In genomic region chr4:1512738-1513660, GRCh38 we compare ENCODE assay signal across 8 cellular contexts.
A peak's percentile ranks its signal among the peaks of the same experiment; 100 is the strongest.
DNase-seq lines count a peak whose midpoint lies in the region; ATAC-seq and TF ChIP-seq lines count a peak whose summit lies in the region.

No MANE protein-coding gene starts in this region.

- H3K27me3 ChIP-seq in NT2/D1 (ENCODE audit: insufficient read depth, insufficient read length) (peaks cover 11% of the 10 kb centered on the region), right atrium auricular region (no peaks in the 10 kb centered on the region), skeletal muscle satellite cell (ENCODE audit: control insufficient read depth, insufficient read depth, low read length) (peaks cover 47% of the 10 kb centered on the region)

- peak overlapping the region; percentile 31 for H3K4me3 ChIP-seq in NT2/D1 (ENCODE audit: insufficient read length, low read depth)
- H3K4me3 ChIP-seq in right atrium auricular region, result peak overlapping the region in 1 of 2 donors; percentile 37
- no peak overlapping the region for H3K4me3 ChIP-seq in skeletal muscle satellite cell (ENCODE audit: low read length)

- peak overlapping the region; percentile 57 for H3K9ac ChIP-seq in NT2/D1 (ENCODE audit: insufficient read length, low read depth)
- no peak overlapping the region for H3K9ac ChIP-seq in skeletal muscle satellite cell (ENCODE audit: low read depth, low read length)

- ATAC-seq in HG03520 (IDR thresholded peaks at IDR 0.05; ENCODE audit: unreplicated experiment) (no peak), GM21423 (IDR thresholded peaks at IDR 0.05; ENCODE audit: unreplicated experiment) (no peak)

- H3K36me3 ChIP-seq in NT2/D1 (ENCODE audit: insufficient read depth, insufficient read length, low read length), result no peaks in the 10 kb centered on the region
- H3K36me3 ChIP-seq in right atrium auricular region, result no peaks in the 10 kb centered on the region
- H3K36me3 ChIP-seq in skeletal muscle satellite cell (ENCODE audit: insufficient read depth, low read length), result no peaks in the 10 kb centered on the region

- H3K27ac ChIP-seq in right atrium auricular region, result peak overlapping the region in 1 of 2 donors; percentile 21

- H3K9me3 ChIP-seq in NT2/D1 (ENCODE audit: insufficient read depth, low read length), result no peaks in the 10 kb centered on the region; the same call in 1 of the 2 replicates
- no peaks in the 10 kb centered on the region for H3K9me3 ChIP-seq in right atrium auricular region
- H3K9me3 ChIP-seq in skeletal muscle satellite cell (replicated peaks; ENCODE audit: low read length), result no peaks in the 10 kb centered on the region

- peak overlapping the region; percentile 37 for H3K4me2 ChIP-seq in skeletal muscle satellite cell (ENCODE audit: low read length)

- TF ChIP-seq CTCF in right atrium auricular region (IDR thresholded peaks at IDR 0.05), result peak; percentile 63 to 74

- H3K4me1 ChIP-seq in NT2/D1 (ENCODE audit: insufficient read depth, insufficient read length) (peaks cover 3% of the 10 kb centered on the region), right atrium auricular region (peaks cover 0 to 9% of the 10 kb centered on the region in 2 donors), skeletal muscle satellite cell (ENCODE audit: control insufficient read depth, insufficient read depth, low read length) (no peaks in the 10 kb centered on the region)

- DNase-seq in CMK (ENCODE audit: low read depth) (peak; percentile 38), NT2/D1 (ENCODE audit: low read depth, low spot score) (peak; percentile 52), right atrium auricular region (ENCODE audit: low spot score) (no peak), DMS79 (lab: John Stamatoyannopoulos, UW) (no peak)
- peak; percentile 82 for DNase-seq in activated effector memory CD4-positive, alpha-beta T cell treated with anti-CD3 and anti-CD28 coated beads, Interleukin-2, amount 50 U/mL, for 16 hours

Comparison
In these comparisons a context has a peak if more than half of its experiments do, and no peak if none do; other contexts are left out.
1. DNase-seq: peak in CMK (single experiment), NT2/D1 (single experiment) and activated effector memory CD4-positive, alpha-beta T cell treated with anti-CD3 and anti-CD28 coated beads, Interleukin-2, amount 50 U/mL, for 16 hours (single experiment); none in right atrium auricular region (single experiment) and DMS79 (single experiment).